In the genomic region with DNA sequence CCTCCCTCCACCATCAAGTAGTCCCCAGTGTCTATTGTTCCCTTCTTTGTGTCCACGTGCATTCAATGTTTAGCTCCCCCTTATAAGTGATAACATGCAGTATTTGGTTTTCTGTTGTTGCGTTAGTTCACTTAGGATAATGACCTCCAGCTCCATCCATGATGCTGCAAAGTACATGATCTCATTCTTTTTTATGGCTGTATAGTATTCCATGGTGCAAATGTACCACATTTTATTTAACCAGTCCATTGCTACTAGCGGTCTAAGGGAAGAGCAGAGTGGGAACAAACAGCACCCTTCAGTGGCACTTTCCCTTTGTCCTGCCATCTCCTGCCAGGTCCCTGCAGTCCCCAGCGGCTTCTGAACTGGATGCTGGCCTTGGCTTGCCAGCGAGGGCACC, we compare ENCODE assay signal across 8 cellular contexts.
"Had no signal": no experiment of that assay in that cellular context is flagged by ENCODE, and none has a peak within 500 bp of the region (broad histone marks: within the 10 kb centered on the region; RNA-seq: fewer than 3 reads in every experiment).

No MANE protein-coding gene starts in this region.

- ATAC-seq: HepG2 had no signal

- H3K4me3 ChIP-seq: GM23248 had no signal

- DNase-seq: GM23248, GOT3, H9, HCEC 1CT, HFFc6 had no signal

- H3K27ac ChIP-seq: GM23248, HL-60 had no signal

- FAIRE-seq: H54, HepG2 had no signal
